Comparison of ENCODE assay signal across 13 cellular contexts in genomic region chr11:19790831-19791552, GRCh38.
DNase-seq lines count a peak whose midpoint lies in the region; ATAC-seq, FAIRE-seq and TF ChIP-seq lines count a peak whose summit lies in the region.
"Had no signal": no experiment of that assay in that cellular context is flagged by ENCODE, and none has a peak within 500 bp of the region (broad histone marks: within the 10 kb centered on the region; RNA-seq: fewer than 3 reads in every experiment).

No MANE protein-coding gene starts in this region.

- H3K4me1 ChIP-seq in kidney (ENCODE audit: control insufficient read depth in 1 of 2, insufficient read depth in 1 of 2, low read depth in 1 of 2, low read length in 2 of 2) = peaks cover 0 to 2% of the 10 kb centered on the region in 2 donors

- ATAC-seq in GM19438 (IDR thresholded peaks at IDR 0.05; ENCODE audit: low read depth, unreplicated experiment) (peak; percentile 78), HG03354 (IDR thresholded peaks at IDR 0.05; ENCODE audit: poor library complexity, severe bottlenecking, unreplicated experiment) (peak; percentile 87)

- no peak overlapping the region for H3K9ac ChIP-seq in kidney (ENCODE audit: low read length in 2 of 2)
- H3K9ac ChIP-seq: neural progenitor cell had no signal

- no peaks in the 10 kb centered on the region for H3K9me3 ChIP-seq in kidney (ENCODE audit: control insufficient read depth in 1 of 2, low read length in 2 of 2)

- intact Hi-C loops in kidney (cut with DNase I) = no loop called here

- no peaks in the 10 kb centered on the region for H3K36me3 ChIP-seq in kidney (ENCODE audit: control insufficient read depth in 1 of 2, insufficient read depth in 2 of 2, low read length in 2 of 2)
- H3K36me3 ChIP-seq: neural progenitor cell had no signal

- no peak overlapping the region for H3K4me3 ChIP-seq in kidney (ENCODE audit: low read length in 2 of 2)
- H3K4me3 ChIP-seq: neural progenitor cell had no signal

- TF ChIP-seq CTCF in C4-2B (conservative IDR thresholded peaks at IDR 0.05) = no peak
- no peak for TF ChIP-seq CTCF in kidney (IDR thresholded peaks at IDR 0.05; ENCODE audit: borderline replicate concordance, extremely low read depth, insufficient read depth)

- no peak for FAIRE-seq in kidney (lab: Jason Lieb, UNC)

- peak overlapping the region; percentile 74 for H3K27ac ChIP-seq in C4-2B
- no peak overlapping the region for H3K27ac ChIP-seq in kidney (ENCODE audit: low read depth in 2 of 2, low read length in 2 of 2)
- H3K27ac ChIP-seq: neural progenitor cell had no signal

- DNase-seq in iPS DF 19.7 (ENCODE audit: low read depth, low spot score) (peak; percentile 79), kidney (no peak), T-helper 1 cell (no peak), HCEC 1CT (no peak), DMS114 treated with DMSO at 0.1 percent for 48 hours (lab: John Stamatoyannopoulos, UW; ENCODE audit: unreplicated experiment) (no peak)
- DNase-seq: IMR-90; kidney glomerular epithelial cell; NCI-H1930; stimulated activated CD8-positive, alpha-beta memory T cell treated with anti-CD3 and anti-CD28 coated beads, Interleukin-4, amount 100 ng/mL, for 48 hours had no signal
